26 cellular contexts compared by ENCODE assay signal in the genomic region with DNA sequence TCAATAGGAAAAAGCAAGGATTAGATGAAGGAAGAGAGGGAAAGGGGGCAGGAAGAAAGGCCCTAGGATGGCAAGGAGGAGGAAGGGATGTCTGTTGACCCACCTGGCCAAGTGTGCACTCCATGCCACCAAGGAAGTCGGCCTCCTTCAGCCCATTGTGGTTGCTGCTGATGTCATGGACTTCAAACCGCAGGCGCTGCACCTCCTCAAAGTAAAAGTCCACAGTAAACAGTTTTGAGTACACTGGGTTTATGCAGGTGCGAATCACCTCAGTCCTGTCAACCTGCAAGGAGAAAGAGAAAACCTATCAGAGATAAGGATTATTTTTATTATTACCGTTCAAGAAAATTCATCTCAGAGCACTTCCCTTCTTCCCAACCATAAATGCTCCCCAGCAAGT.
"Had no signal": no experiment of that assay in that cellular context is flagged by ENCODE, and none has a peak within 500 bp of the region (broad histone marks: within the 10 kb centered on the region; RNA-seq: fewer than 3 reads in every experiment).

No MANE protein-coding gene starts in this region.

- H3K27me3 ChIP-seq: ovary, right lobe of liver, sigmoid colon, stomach, thyroid gland, tibial nerve, upper lobe of right lung, uterus had no signal

- H2AFZ ChIP-seq: parathyroid adenoma had no signal

- H3K79me2 ChIP-seq: parathyroid adenoma had no signal

- DNase-seq: naive thymus-derived CD8-positive, alpha-beta T cell; nephron progenitor cell; nucleus accumbens; ovary; posterior cingulate gyrus; psoas muscle; right cardiac atrium; right lobe of liver; sigmoid colon; small intestine; stimulated activated CD4-positive, alpha-beta T cell treated with anti-CD3 and anti-CD28 coated beads, Interleukin-15, amount 100 ng/mL, for 24 hours; stimulated activated CD4-positive, alpha-beta T cell treated with anti-CD3 and anti-CD28 coated beads, Interleukin-2, amount 100 ng/mL, for 24 hours; stimulated activated CD4-positive, alpha-beta T cell treated with anti-CD3 and anti-CD28 coated beads, Interleukin-2, amount 100 ng/mL, for 48 hours; stimulated activated CD4-positive, alpha-beta T cell treated with anti-CD3 and anti-CD28 coated beads, Interleukin-4, amount 100 ng/mL, for 24 hours; stimulated activated naive B cell treated with anti-CD40 and anti-IgM and Interleukin-4, amounts not matched to agents 10 μg/mL and 1 μg/mL and 100 μg/mL, for 72 hours; stimulated activated naive CD4-positive, alpha-beta T cell treated with Interleukin-2 at 50 U/mL for 16 hours; stomach; thyroid gland; upper lobe of right lung; uterus had no signal

- H3K36me3 ChIP-seq: neutrophil, ovary, right lobe of liver, sigmoid colon, stomach, thoracic aorta, thyroid gland, tibial nerve, upper lobe of right lung, uterus had no signal

- H3K9me3 ChIP-seq: neutrophil, ovary, psoas muscle, right lobe of liver, sigmoid colon, stomach, thoracic aorta, thyroid gland, tibial nerve, upper lobe of right lung, uterus had no signal

- H3K4me1 ChIP-seq: parathyroid adenoma, psoas muscle, right lobe of liver, sigmoid colon, stomach, thyroid gland, tibial nerve, upper lobe of right lung, uterus had no signal

- ATAC-seq: naive thymus-derived CD8-positive, alpha-beta T cell; natural killer cell treated with Interleukin-12 subunit alpha and Interleukin-12 subunit beta and Interleukin-15 and Interleukin-18, amount 100 ng/mL, for 72 hours; psoas muscle; right cardiac atrium; right lobe of liver; stimulated activated effector memory CD8-positive, alpha-beta T cell treated with anti-CD3 and anti-CD28 coated beads, Interleukin-12 subunit alpha, Interleukin-12 subunit beta, amount 100 ng/mL, for 72 hours; stimulated activated naive B cell treated with anti-CD40 and anti-IgM and Interleukin-4, amounts not matched to agents 10 μg/mL and 1 μg/mL and 100 μg/mL, for 72 hours; upper lobe of right lung had no signal

- H3K27ac ChIP-seq: neutrophil, ovary, parathyroid adenoma, psoas muscle, right lobe of liver, sigmoid colon, stomach, thoracic aorta, thyroid gland, tibial nerve, upper lobe of right lung, uterus had no signal

- H3K9ac ChIP-seq: parathyroid adenoma had no signal

- H3K4me3 ChIP-seq: ovary, psoas muscle, right lobe of liver, sigmoid colon, stomach, thoracic aorta, thyroid gland, tibial nerve, upper lobe of right lung, uterus had no signal
